In genomic region chr10:96632974-96633373, GRCh38 we compare ENCODE assay signal across 18 cellular contexts. TPM values are rescaled to one million over a fixed set of nuclear protein-coding genes. Genes with fewer than 3 reads are reported as not detected.
DNase-seq lines count a peak whose midpoint lies in the region; ATAC-seq, FAIRE-seq and TF ChIP-seq lines count a peak whose summit lies in the region.
"Had no signal": no experiment of that assay in that cellular context is flagged by ENCODE, and none has a peak within 500 bp of the region (broad histone marks: within the 10 kb centered on the region; RNA-seq: fewer than 3 reads in every experiment).

No MANE protein-coding gene starts in this region.

- H3K9me3 ChIP-seq in small intestine (ENCODE audit: control insufficient read depth, low read depth) (no peaks in the 10 kb centered on the region), kidney (ENCODE audit: control insufficient read depth in 1 of 2, low read length in 2 of 2) (no peaks in the 10 kb centered on the region)
- H3K9me3 ChIP-seq: thoracic aorta had no signal

- H3K27ac ChIP-seq in small intestine (ENCODE audit: low read depth in 1 of 2, low read length in 1 of 2) (no peak overlapping the region), kidney (ENCODE audit: low read depth in 2 of 2, low read length in 2 of 2) (no peak overlapping the region)
- H3K27ac ChIP-seq: GM23248, thoracic aorta had no signal

- ATAC-seq in esophagus mucosa (peak; percentile 59), HG02870 (IDR thresholded peaks at IDR 0.05; ENCODE audit: unreplicated experiment) (no peak), HG03095 (IDR thresholded peaks at IDR 0.05; ENCODE audit: unreplicated experiment) (no peak)
- ATAC-seq: activated T-cell treated with anti-CD3 and anti-CD28 coated beads, Interleukin-2, amount 50 U/mL, for 4 hours; left lobe of liver; natural killer cell had no signal

- H3K9ac ChIP-seq in kidney (ENCODE audit: low read length in 2 of 2) = no peak overlapping the region
- H3K9ac ChIP-seq: GM23248 had no signal

- TF ChIP-seq CTCF in LNCaP clone FGC (IDR thresholded peaks at IDR 0.05; ENCODE audit: control insufficient read depth, extremely low read depth, insufficient read depth) (no peak), kidney (IDR thresholded peaks at IDR 0.05; ENCODE audit: borderline replicate concordance, extremely low read depth, insufficient read depth) (no peak)

- no peak for FAIRE-seq in small intestine (lab: Jason Lieb, UNC)
- no peak for FAIRE-seq in kidney (lab: Jason Lieb, UNC)
- FAIRE-seq: TTC549 had no signal

- H3K36me3 ChIP-seq in small intestine (ENCODE audit: control insufficient read depth in 2 of 2, insufficient read depth in 2 of 2, low read length in 2 of 2) (peaks cover 0 to 2% of the 10 kb centered on the region in 2 donors), kidney (ENCODE audit: control insufficient read depth in 1 of 2, insufficient read depth in 2 of 2, low read length in 2 of 2) (no peaks in the 10 kb centered on the region)
- H3K36me3 ChIP-seq: thoracic aorta had no signal

- no peak overlapping the region for H3K4me3 ChIP-seq in LNCaP clone FGC (ENCODE audit: low read depth, low read length)
- no peak overlapping the region for H3K4me3 ChIP-seq in small intestine (ENCODE audit: low read depth in 1 of 2, low read length in 2 of 2)
- no peak overlapping the region for H3K4me3 ChIP-seq in kidney (ENCODE audit: low read length in 2 of 2)
- H3K4me3 ChIP-seq: GM23248, thoracic aorta had no signal

- H3K4me1 ChIP-seq in small intestine (ENCODE audit: control insufficient read depth in 2 of 2, insufficient read depth in 1 of 2, low read depth in 1 of 2, low read length in 1 of 2) = peaks cover 2 to 3% of the 10 kb centered on the region in 2 donors
- H3K4me1 ChIP-seq in kidney (ENCODE audit: control insufficient read depth in 1 of 2, insufficient read depth in 1 of 2, low read depth in 1 of 2, low read length in 2 of 2) = peaks cover 0 to 24% of the 10 kb centered on the region in 2 donors

- intact Hi-C loops in kidney (cut with DNase I) = no loop called here

- peak; percentile 10 for DNase-seq in NCI-H2196 (lab: John Stamatoyannopoulos, UW; ENCODE audit: unreplicated experiment)
- DNase-seq in NCI-H2196 treated with DMSO at 0.1 percent for 48 hours (lab: John Stamatoyannopoulos, UW; ENCODE audit: unreplicated experiment) = no peak
- peak; percentile 46 for DNase-seq in LNCaP clone FGC (ENCODE audit: low read depth)
- DNase-seq in small intestine = peak; percentile 49
- no peak for DNase-seq in kidney
- DNase-seq: activated CD4-positive, alpha-beta T cell treated with anti-CD3 and anti-CD28 coated beads, Interleukin-2, amount 50 U/mL, for 48 hours; activated naive CD8-positive, alpha-beta T cell treated with anti-CD3 and anti-CD28 coated beads for 36 hours; activated T-cell treated with anti-CD3 and anti-CD28 coated beads, Interleukin-2, amount 50 U/mL, for 4 hours; GM23248; natural killer cell; NCI-H187 treated with DMSO at 0.1 percent for 48 hours; retina had no signal

- no peaks in the 10 kb centered on the region for H3K27me3 ChIP-seq in small intestine (ENCODE audit: control insufficient read depth in 2 of 2, insufficient read depth in 2 of 2, low read length in 2 of 2)

- 57 to 67% (median 58%) methylated on average over 3 of the region's 3 CpGs for WGBS in small intestine, 3 donors

RNA-seq across cellular contexts. Expression of gene TM9SF3, which starts 46.2 kb away (rescaled TPM):
- total RNA-seq in esophagus mucosa = 60.7 TPM
- polyA plus RNA-seq in small intestine = 10 to 100 TPM; 30.3 to 91.1 (median 34.0) TPM
- total RNA-seq in kidney = 144 TPM
- polyA plus RNA-seq in kidney (ENCODE audit: insufficient read depth, low read depth, low replicate concordance) = 42.7 TPM

Comparison
In these comparisons a context has a peak if more than half of its experiments do, and no peak if none do; other contexts are left out.
1. DNase-seq: peak in NCI-H2196 (single experiment), LNCaP clone FGC (single experiment) and small intestine (single experiment); none in NCI-H2196 treated with DMSO at 0.1 percent for 48 hours (single experiment) and kidney (single experiment).